11 cellular contexts compared by ENCODE assay signal in genomic region chr7:104981671-104982036, GRCh38. TPM values are rescaled to one million over a fixed set of nuclear protein-coding genes. Genes with fewer than 3 reads are reported as not detected.
DNase-seq lines count a peak whose midpoint lies in the region; ATAC-seq and TF ChIP-seq lines count a peak whose summit lies in the region.
"Had no signal": no experiment of that assay in that cellular context is flagged by ENCODE, and none has a peak within 500 bp of the region (broad histone marks: within the 10 kb centered on the region; RNA-seq: fewer than 3 reads in every experiment).

No MANE protein-coding gene starts in this region.

- H2BK15ac ChIP-seq in mesenchymal stem cell (ENCODE audit: low read depth, poor library complexity, severe bottlenecking), result no peak overlapping the region

- CTCF ChIA-PET in activated CD4-positive, alpha-beta memory T cell treated with anti-CD3 and anti-CD28 coated beads, Interleukin-2, amount 10 ng/mL, durations not matched to agents 7 days and 5 days (lab: Charles Lee), result interaction anchor here (0.6 to 7.9 kb wide), 44 partner anchors 10 to 611 kb away, joined by 3 to 106 read pairs (median 6); partner anchors contain the start of gene KMT2E

- H3K4me3 ChIP-seq in left ventricle myocardium inferior (no peak overlapping the region), mesenchymal stem cell (ENCODE audit: insufficient read depth in 1 of 2, low read depth in 1 of 2, low read length in 2 of 2) (peak overlapping the region in 1 of 2 experiments; percentile 81), uterus (no peak overlapping the region)
- H3K4me3 ChIP-seq: tibial nerve had no signal

- WGBS in mesenchymal stem cell, result no CpG with 5 or more reads among the region's 1 CpG

- no peak overlapping the region for H2BK5ac ChIP-seq in mesenchymal stem cell (ENCODE audit: low read depth, low read length, poor library complexity, severe bottlenecking)

- no peaks in the 10 kb centered on the region for H3K27me3 Mint-ChIP-seq in activated CD4-positive, alpha-beta memory T cell treated with anti-CD3 and anti-CD28 coated beads, Interleukin-2, amount 10 ng/mL, durations not matched to agents 7 days and 5 days

- H4K91ac ChIP-seq in mesenchymal stem cell (ENCODE audit: low read length), result no peak overlapping the region

- H3K27me3 ChIP-seq in left ventricle myocardium inferior (ENCODE audit: low read depth) (no peaks in the 10 kb centered on the region), mesenchymal stem cell (ENCODE audit: control insufficient read depth in 1 of 2, insufficient read depth in 1 of 2, low read length in 2 of 2) (no peaks in the 10 kb centered on the region), uterus (no peaks in the 10 kb centered on the region)
- H3K27me3 ChIP-seq: tibial nerve had no signal

- H2BK120ac ChIP-seq in mesenchymal stem cell (ENCODE audit: low read depth, low read length), result no peak overlapping the region

- H3K79me1 ChIP-seq in mesenchymal stem cell (replicated peaks; ENCODE audit: low read length, poor library complexity, severe bottlenecking), result peaks cover 8% of the 10 kb centered on the region

- DNase-seq in left ventricle myocardium inferior, result no peak
- DNase-seq in Right ventricle myocardium superior, result no peak
- DNase-seq in activated CD4-positive, alpha-beta memory T cell treated with anti-CD3 and anti-CD28 coated beads, Interleukin-2, amount 10 ng/mL, durations not matched to agents 7 days and 5 days, result no peak
- DNase-seq in mesenchymal stem cell, result no peak
- DNase-seq in uterus, result no peak
- no peak for DNase-seq in NCI-H1092 treated with DMSO at 0.1 percent for 48 hours (lab: John Stamatoyannopoulos, UW)
- DNase-seq in activated effector memory CD4-positive, alpha-beta T cell treated with Interleukin-2 at 50 U/mL for 16 hours, result no peak
- DNase-seq: NCI-H1436 treated with DMSO at 0.1 percent for 48 hours, nucleus accumbens had no signal

- no peak for TF ChIP-seq CTCF in left ventricle myocardium inferior (IDR thresholded peaks at IDR 0.05; ENCODE audit: borderline replicate concordance)
- no peak for TF ChIP-seq CTCF in uterus (IDR thresholded peaks at IDR 0.05)

- intact Hi-C loops in left ventricle myocardium inferior (cut with micrococcal nuclease), result loop anchor here (10.0 kb wide), 1 partner anchor 113 kb away; no protein-coding TSS in a partner anchor
- intact Hi-C loops in Right ventricle myocardium superior (cut with DNase I), result loop anchor here (2.0 kb wide), 1 partner anchor 33 kb away; the partner anchor contains the start of gene KMT2E
- intact Hi-C loops in uterus (cut with DNase I; ENCODE audit: low total_unique reads), result no loop called here

- no peak overlapping the region for H3K18ac ChIP-seq in mesenchymal stem cell (ENCODE audit: low read depth in 1 of 2, low read length in 2 of 2)

- H3K4ac ChIP-seq in mesenchymal stem cell (ENCODE audit: low read depth in 1 of 2, low read length in 2 of 2), result no peak overlapping the region

- H2BK12ac ChIP-seq in mesenchymal stem cell (ENCODE audit: low read length in 2 of 2), result no peak overlapping the region

- no peak overlapping the region for H4K8ac ChIP-seq in mesenchymal stem cell (ENCODE audit: low read length)

- no peak overlapping the region for H2AK5ac ChIP-seq in mesenchymal stem cell (ENCODE audit: low read length, severe bottlenecking)

- H3K4me1 ChIP-seq in left ventricle myocardium inferior, result peaks cover 67% of the 10 kb centered on the region
- peaks cover 13% of the 10 kb centered on the region for H3K4me1 ChIP-seq in mesenchymal stem cell (ENCODE audit: control insufficient read depth, insufficient read depth, low read depth, low read length)
- H3K4me1 ChIP-seq in uterus, result peaks cover 0 to 24% of the 10 kb centered on the region in 2 donors

- H3K4me2 ChIP-seq in mesenchymal stem cell (ENCODE audit: low read length, poor library complexity, severe bottlenecking), result no peak overlapping the region

- H3K9me3 Mint-ChIP-seq in activated CD4-positive, alpha-beta memory T cell treated with anti-CD3 and anti-CD28 coated beads, Interleukin-2, amount 10 ng/mL, durations not matched to agents 7 days and 5 days, result no peaks in the 10 kb centered on the region

- TF ChIP-seq POLR2A in uterus (IDR thresholded peaks at IDR 0.05), result no peak

- H3K4me1 Mint-ChIP-seq in activated CD4-positive, alpha-beta memory T cell treated with anti-CD3 and anti-CD28 coated beads, Interleukin-2, amount 10 ng/mL, durations not matched to agents 7 days and 5 days, result peaks cover 58% of the 10 kb centered on the region

- H3K27ac ChIP-seq in left ventricle myocardium inferior (replicated peaks), result peak overlapping the region; percentile 98
- no peak overlapping the region for H3K27ac ChIP-seq in mesenchymal stem cell (ENCODE audit: low read length, poor library complexity, severe bottlenecking)
- H3K27ac ChIP-seq in uterus, result peak overlapping the region; percentile 96 to 99

- no peak overlapping the region for H3K14ac ChIP-seq in mesenchymal stem cell (ENCODE audit: low read length in 2 of 2)

- peaks cover 22% of the 10 kb centered on the region for H3K36me3 Mint-ChIP-seq in activated CD4-positive, alpha-beta memory T cell treated with anti-CD3 and anti-CD28 coated beads, Interleukin-2, amount 10 ng/mL, durations not matched to agents 7 days and 5 days (ENCODE audit: low read depth)

- no peak overlapping the region for H2AFZ ChIP-seq in mesenchymal stem cell (ENCODE audit: low read depth, low read length)

- POLR2A ChIA-PET in activated CD4-positive, alpha-beta memory T cell treated with anti-CD3 and anti-CD28 coated beads, Interleukin-2, amount 10 ng/mL, durations not matched to agents 7 days and 5 days (lab: Charles Lee), result interaction anchor here (0.7 to 15.7 kb wide), 20 partner anchors 13 to 609 kb away, joined by 3 to 822 read pairs (median 4); partner anchors contain the start of gene KMT2E

- H3K27ac Mint-ChIP-seq in activated CD4-positive, alpha-beta memory T cell treated with anti-CD3 and anti-CD28 coated beads, Interleukin-2, amount 10 ng/mL, durations not matched to agents 7 days and 5 days, result peak overlapping the region; percentile 34

- ATAC-seq in Right ventricle myocardium superior (ENCODE audit: poor library complexity) (no peak), HG03571 (IDR thresholded peaks at IDR 0.05; ENCODE audit: unreplicated experiment) (no peak)

- peak overlapping the region; percentile 98 for H3K9ac ChIP-seq in mesenchymal stem cell (ENCODE audit: low read length)

- H3K4me3 Mint-ChIP-seq in activated CD4-positive, alpha-beta memory T cell treated with anti-CD3 and anti-CD28 coated beads, Interleukin-2, amount 10 ng/mL, durations not matched to agents 7 days and 5 days, result no peak overlapping the region

- H3K23ac ChIP-seq in mesenchymal stem cell (ENCODE audit: low read length in 2 of 2), result no peak overlapping the region

- H3K9me3 ChIP-seq in left ventricle myocardium inferior (replicated peaks) (no peaks in the 10 kb centered on the region), mesenchymal stem cell (ENCODE audit: control insufficient read depth, low read length) (no peaks in the 10 kb centered on the region), uterus (no peaks in the 10 kb centered on the region)
- H3K9me3 ChIP-seq: tibial nerve had no signal

- H3K36me3 ChIP-seq in left ventricle myocardium inferior (no peaks in the 10 kb centered on the region), mesenchymal stem cell (ENCODE audit: control insufficient read depth in 1 of 2, insufficient read depth in 2 of 2, low read depth in 1 of 2, low read length in 2 of 2) (peaks cover 2 to 41% of the 10 kb centered on the region in 2 experiments), uterus (no peaks in the 10 kb centered on the region)
- H3K36me3 ChIP-seq: tibial nerve had no signal

RNA-seq across cellular contexts. Expression of gene KMT2E, which starts 32.4 kb away (rescaled TPM):
- total RNA-seq in left ventricle myocardium inferior (40.2 TPM), Right ventricle myocardium superior (35.1 TPM), uterus (100 to 1,000 TPM in 3 of 4 donors, 10 to 100 TPM in 1; 61.5 to 208 (median 148) TPM)
- total RNA-seq in activated CD4-positive, alpha-beta memory T cell treated with anti-CD3 and anti-CD28 coated beads, Interleukin-2, amount 10 ng/mL, durations not matched to agents 7 days and 5 days, result 100 to 1,000 TPM; 122 to 128 TPM
- 37.5 TPM for polyA plus RNA-seq in mesenchymal stem cell (2013, experiment 1 of 2)
- 35.8 TPM for polyA plus RNA-seq in mesenchymal stem cell (2013, experiment 2 of 2)
